Comparison of ENCODE assay signal across 13 cellular contexts in the genomic region with DNA sequence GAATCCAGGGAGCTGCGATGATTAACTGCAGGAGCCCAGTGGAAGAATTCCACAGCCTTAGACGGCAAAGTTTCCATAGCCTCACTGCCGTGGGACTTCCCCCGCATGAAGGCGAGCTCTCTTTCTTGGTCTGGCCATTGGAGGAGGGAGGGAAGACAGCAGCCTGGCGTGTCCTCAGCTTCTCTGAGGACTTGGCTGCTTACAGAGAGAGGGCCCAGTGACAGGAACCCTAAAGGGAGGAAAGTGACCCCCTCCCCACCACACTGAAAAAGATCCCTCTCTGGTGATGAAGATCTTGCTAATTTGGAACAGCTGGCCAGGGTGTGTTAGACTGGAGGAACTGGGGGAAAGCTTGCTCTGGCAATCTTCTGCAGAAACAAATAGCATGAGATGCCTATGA. TPM values are rescaled to one million over a fixed set of nuclear protein-coding genes. Genes with fewer than 3 reads are reported as not detected.
DNase-seq lines count a peak whose midpoint lies in the region; ATAC-seq and TF ChIP-seq lines count a peak whose summit lies in the region.
"Had no signal": no experiment of that assay in that cellular context is flagged by ENCODE, and none has a peak within 500 bp of the region (broad histone marks: within the 10 kb centered on the region; RNA-seq: fewer than 3 reads in every experiment).

No MANE protein-coding gene starts in this region.

- H3K4me1 ChIP-seq in SK-N-SH (ENCODE audit: control insufficient read depth in 1 of 2, insufficient read depth in 2 of 2, low read depth in 1 of 2, low read length in 1 of 2), result peaks cover 31 to 52% of the 10 kb centered on the region in 2 experiments
- H3K4me1 ChIP-seq in transverse colon, result peaks cover 33 to 94% (median 43%) of the 10 kb centered on the region in 4 donors
- no peaks in the 10 kb centered on the region for H3K4me1 ChIP-seq in A673 (ENCODE audit: insufficient read depth, low read length, poor library complexity, severe bottlenecking)

- TF ChIP-seq EP300 in SK-N-SH (IDR thresholded peaks at IDR 0.05; ENCODE audit: borderline replicate concordance in 1 of 2, low read depth in 1 of 2, low read length in 1 of 2), result no peak
- TF ChIP-seq EP300 in transverse colon (IDR thresholded peaks at IDR 0.05; ENCODE audit: low read depth), result no peak

- H3K36me3 ChIP-seq in SK-N-SH (replicated peaks in 1 of 2; ENCODE audit: control insufficient read depth in 1 of 2, insufficient read depth in 2 of 2, low read length in 1 of 2) (no peaks in the 10 kb centered on the region), transverse colon (no peaks in the 10 kb centered on the region), A673 (ENCODE audit: insufficient read depth, low read length, poor library complexity, severe bottlenecking) (no peaks in the 10 kb centered on the region)

- intact Hi-C loops in natural killer cell (cut with micrococcal nuclease) (no loop called here), transverse colon (cut with DNase I; ENCODE audit: low total_unique reads) (no loop called here), A673 (cut with micrococcal nuclease; ENCODE audit: unreplicated experiment) (no loop called here)

- H3K9me3 ChIP-seq in SK-N-SH (no peaks in the 10 kb centered on the region), transverse colon (no peaks in the 10 kb centered on the region), A673 (ENCODE audit: low read depth, low read length, poor library complexity, severe bottlenecking) (no peaks in the 10 kb centered on the region)

- H3K27ac ChIP-seq in SK-N-SH (ENCODE audit: low read depth in 2 of 2, low read length in 1 of 2) (peak overlapping the region; percentile 12 to 97; a peak in 2 of 4 replicates), transverse colon (peak overlapping the region; percentile 82 to 90 (median 87)), A673 (ENCODE audit: low read depth, low read length, poor library complexity, severe bottlenecking) (no peak overlapping the region)
- H3K27ac ChIP-seq: 22Rv1, PC-9 had no signal

- POLR2A ChIA-PET in SK-N-SH (lab: Yijun Ruan, JAX), result interaction anchor here (0.5 to 1.0 kb wide), 2 partner anchors 18 to 254 kb away, joined by 3 to 4 read pairs; no protein-coding TSS in a partner anchor
- POLR2A ChIA-PET in A673 (lab: Charles Lee; ENCODE audit: low non-redundant PET), result no interaction called here

- H3K36me3 Mint-ChIP-seq in natural killer cell, result no peaks in the 10 kb centered on the region
- H3K36me3 Mint-ChIP-seq: stimulated activated naive B cell treated with anti-CD40 and anti-IgM and Interleukin-4, amounts not matched to agents 10 μg/mL and 1 μg/mL and 100 μg/mL, for 72 hours had no signal

- H3K9me2 ChIP-seq in SK-N-SH, result no peaks in the 10 kb centered on the region

- no peaks in the 10 kb centered on the region for H3K27me3 ChIP-seq in SK-N-SH (ENCODE audit: insufficient read depth)
- no peaks in the 10 kb centered on the region for H3K27me3 ChIP-seq in transverse colon
- H3K27me3 ChIP-seq in A673 (replicated peaks; ENCODE audit: insufficient read depth, low read depth, low read length, poor library complexity), result no peaks in the 10 kb centered on the region

- no peak overlapping the region for H2AFZ ChIP-seq in SK-N-SH (ENCODE audit: low read depth)
- H2AFZ ChIP-seq: PC-9 had no signal

- whole genome bisulfite sequencing in SK-N-SH (ENCODE audit: low lambda C conversion rate), result 51% methylated on average over 6 of the region's 6 CpGs
- 58 to 61% methylated on average over 5 to 6 of the region's 6 CpGs for WGBS in transverse colon (ENCODE audit: low coverage in 1 of 2), 2 donors

- peaks cover 35% of the 10 kb centered on the region for H4K20me1 ChIP-seq in SK-N-SH (ENCODE audit: insufficient read depth)

- TF ChIP-seq POLR2A in transverse colon (IDR thresholded peaks at IDR 0.05), result peak; percentile 19

- TF ChIP-seq CTCF in SK-N-SH (IDR thresholded peaks at IDR 0.05) (no peak), natural killer cell (IDR thresholded peaks at IDR 0.05) (no peak), transverse colon (IDR thresholded peaks at IDR 0.05) (no peak), A673 (conservative IDR thresholded peaks at IDR 0.05; ENCODE audit: low read depth, low read length) (no peak)

- no TSS peak for BruUV-seq in A673 (replicated peaks; lab: Mats Ljungman, UMichigan)

- CTCF ChIA-PET in SK-N-SH (lab: Yijun Ruan, JAX) (interaction anchor here (0.8 to 1.4 kb wide), 3 partner anchors 34 to 494 kb away, joined by 3 to 11 read pairs (median 3); no protein-coding TSS in a partner anchor), A673 (lab: Charles Lee) (no interaction called here)

- no peak overlapping the region for H3K4me2 ChIP-seq in SK-N-SH
- H3K4me2 ChIP-seq: PC-9 had no signal

- peaks cover 15% of the 10 kb centered on the region for H3F3A ChIP-seq in SK-N-SH (replicated peaks; ENCODE audit: insufficient read depth)

- H3K9me3 Mint-ChIP-seq in natural killer cell, result no peaks in the 10 kb centered on the region
- H3K9me3 Mint-ChIP-seq: activated T-cell treated with anti-CD3 and anti-CD28 coated beads, Interleukin-2, amount 50 U/mL, for 72 hours; stimulated activated naive B cell treated with anti-CD40 and anti-IgM and Interleukin-4, amounts not matched to agents 10 μg/mL and 1 μg/mL and 100 μg/mL, for 72 hours had no signal

- H3K27me3 Mint-ChIP-seq in natural killer cell (ENCODE audit: low read depth in 2 of 2), result no peaks in the 10 kb centered on the region
- H3K27me3 Mint-ChIP-seq: stimulated activated naive B cell treated with anti-CD40 and anti-IgM and Interleukin-4, amounts not matched to agents 10 μg/mL and 1 μg/mL and 100 μg/mL, for 72 hours had no signal

- no peak overlapping the region for H3K4me3 ChIP-seq in SK-N-SH (ENCODE audit: low read depth in 2 of 2, low read length in 1 of 2)
- H3K4me3 ChIP-seq in transverse colon, result no peak overlapping the region
- no peak overlapping the region for H3K4me3 ChIP-seq in A673 (ENCODE audit: low read depth, low read length, poor library complexity, severe bottlenecking)
- H3K4me3 ChIP-seq: PC-9 had no signal

- peaks cover 79 to 88% of the 10 kb centered on the region in 2 donors for H3K4me1 Mint-ChIP-seq in natural killer cell

- peak overlapping the region; percentile 29 for H3K4me3 Mint-ChIP-seq in natural killer cell
- H3K4me3 Mint-ChIP-seq: stimulated activated naive B cell treated with anti-CD40 and anti-IgM and Interleukin-4, amounts not matched to agents 10 μg/mL and 1 μg/mL and 100 μg/mL, for 72 hours had no signal

- peaks cover 94% of the 10 kb centered on the region for H3K79me2 ChIP-seq in SK-N-SH (ENCODE audit: insufficient read depth)

- H3K27ac Mint-ChIP-seq in natural killer cell, result peak overlapping the region; percentile 89 to 93
- H3K27ac Mint-ChIP-seq: activated T-cell treated with anti-CD3 and anti-CD28 coated beads, Interleukin-2, amount 50 U/mL, for 72 hours; stimulated activated naive B cell treated with anti-CD40 and anti-IgM and Interleukin-4, amounts not matched to agents 10 μg/mL and 1 μg/mL and 100 μg/mL, for 72 hours had no signal

- ATAC-seq in SK-N-SH treated with all-trans-retinoic acid at 6 μM for 48 hours, result no peak
- no peak for ATAC-seq in natural killer cell
- no peak for ATAC-seq in HG02970 (IDR thresholded peaks at IDR 0.05; ENCODE audit: low FRiP score, unreplicated experiment)
- ATAC-seq: activated T-cell treated with anti-CD3 and anti-CD28 coated beads, Interleukin-2, amount 50 U/mL, for 72 hours; stimulated activated naive B cell treated with anti-CD40 and anti-IgM and Interleukin-4, amounts not matched to agents 10 μg/mL and 1 μg/mL and 100 μg/mL, for 72 hours had no signal

- in situ Hi-C loops in transverse colon (cut with MboI; ENCODE audit: low pct_ligation_motif_present in 1 of 4, low pct_unique_long_range_greater_than_20kb in 1 of 4, low sequenced_read_pairs in 3 of 4), result no loop called here

- peak; percentile 68 for DNase-seq in SK-N-SH
- peak; percentile 59 for DNase-seq in fibroblast of gingiva (ENCODE audit: low read depth)
- DNase-seq in natural killer cell, result no peak
- DNase-seq in transverse colon, result peak; percentile 29
- DNase-seq in A673 (ENCODE audit: low spot score), result no peak
- DNase-seq in stimulated activated naive CD4-positive, alpha-beta T cell treated with Interleukin-2 at 50 U/mL for 16 hours (lab: John Stamatoyannopoulos, UW), result no peak
- DNase-seq: activated T-cell treated with anti-CD3 and anti-CD28 coated beads, Interleukin-2, amount 50 U/mL, for 72 hours; cerebellar nuclear complex; PC-9; stimulated activated naive B cell treated with anti-CD40 and anti-IgM and Interleukin-4, amounts not matched to agents 10 μg/mL and 1 μg/mL and 100 μg/mL, for 72 hours had no signal

- H3K9ac ChIP-seq in SK-N-SH, result no peak overlapping the region

- no peak for TF ChIP-seq RAD21 in SK-N-SH (IDR thresholded peaks at IDR 0.05; ENCODE audit: low read length)

TF ChIP-seq in SK-N-SH, 30 proteins besides CTCF, POLR2A, EP300 and RAD21:
- TF ChIP-seq MXI1 (IDR thresholded peaks at IDR 0.05; ENCODE audit: low read depth, low read length) (no peak), GATA2 (CRISPR knock-in tag; IDR thresholded peaks at IDR 0.05) (0 out of 2 replicates have a peak, but pooled peaks have one; percentile 16), NFIC (IDR thresholded peaks at IDR 0.05; ENCODE audit: borderline replicate concordance) (no peak), TCF12 (IDR thresholded peaks at IDR 0.05) (0 out of 2 replicates have a peak, but pooled peaks have one; percentile 16), ELF1 (IDR thresholded peaks at IDR 0.05) (no peak)

TF ChIP-seq in SK-N-SH treated with all-trans-retinoic acid at 6 μM for 48 hours, 23 proteins besides CTCF, POLR2A, EP300 and RAD21 (continues in another document):
- TF ChIP-seq ZNF70 (CRISPR knock-in tag; IDR thresholded peaks at IDR 0.05) (no peak), TOX (CRISPR knock-in tag; IDR thresholded peaks at IDR 0.05; ENCODE audit: borderline replicate concordance) (no peak)
- TF ChIP-seq, protein P1, sequence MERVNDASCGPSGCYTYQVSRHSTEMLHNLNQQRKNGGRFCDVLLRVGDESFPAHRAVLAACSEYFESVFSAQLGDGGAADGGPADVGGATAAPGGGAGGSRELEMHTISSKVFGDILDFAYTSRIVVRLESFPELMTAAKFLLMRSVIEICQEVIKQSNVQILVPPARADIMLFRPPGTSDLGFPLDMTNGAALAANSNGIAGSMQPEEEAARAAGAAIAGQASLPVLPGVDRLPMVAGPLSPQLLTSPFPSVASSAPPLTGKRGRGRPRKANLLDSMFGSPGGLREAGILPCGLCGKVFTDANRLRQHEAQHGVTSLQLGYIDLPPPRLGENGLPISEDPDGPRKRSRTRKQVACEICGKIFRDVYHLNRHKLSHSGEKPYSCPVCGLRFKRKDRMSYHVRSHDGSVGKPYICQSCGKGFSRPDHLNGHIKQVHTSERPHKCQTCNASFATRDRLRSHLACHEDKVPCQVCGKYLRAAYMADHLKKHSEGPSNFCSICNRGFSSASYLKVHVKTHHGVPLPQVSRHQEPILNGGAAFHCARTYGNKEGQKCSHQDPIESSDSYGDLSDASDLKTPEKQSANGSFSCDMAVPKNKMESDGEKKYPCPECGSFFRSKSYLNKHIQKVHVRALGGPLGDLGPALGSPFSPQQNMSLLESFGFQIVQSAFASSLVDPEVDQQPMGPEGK (CRISPR knock-in tag; IDR thresholded peaks at IDR 0.05; ENCODE audit: borderline replicate concordance), result no peak

RNA-seq across cellular contexts. Expression of a gene that starts 41.0 kb away (rescaled TPM):
- polyA plus RNA-seq in SK-N-SH (2012; rRNA removed), result 96.1 and 144 TPM in 2 replicates
- 88.6 and 104 TPM in 2 replicates for polyA plus RNA-seq in SK-N-SH (2012; cell fraction: cytosol; rRNA removed)
- polyA plus RNA-seq in SK-N-SH (2012; cell fraction: nucleus; rRNA removed), result 164 and 210 TPM in 2 replicates
- total RNA-seq in natural killer cell (100 to 1,000 TPM; 175 to 235 (median 196) TPM), transverse colon (100 to 1,000 TPM in 1 of 4 donors, 10 to 100 TPM in 3; 58.4 to 146 (median 79.6) TPM), A673 (2021) (16.1 and 19.5 TPM in 2 replicates)

Comparison
In these comparisons a context has a peak if more than half of its experiments do, and no peak if none do; other contexts are left out.
1. DNase-seq: peak in SK-N-SH (single experiment), fibroblast of gingiva (single experiment) and transverse colon (single experiment); none in natural killer cell (single experiment), A673 (single experiment) and stimulated activated naive CD4-positive, alpha-beta T cell treated with Interleukin-2 at 50 U/mL for 16 hours (single experiment).